In genomic region chr15:90190606-90191343, GRCh38 we compare ENCODE assay signal across 9 cellular contexts. TPM values are rescaled to one million over a fixed set of nuclear protein-coding genes. Genes with fewer than 3 reads are reported as not detected.
DNase-seq lines count a peak whose midpoint lies in the region; ATAC-seq and TF ChIP-seq lines count a peak whose summit lies in the region.
"Had no signal": no experiment of that assay in that cellular context is flagged by ENCODE, and none has a peak within 500 bp of the region (broad histone marks: within the 10 kb centered on the region; RNA-seq: fewer than 3 reads in every experiment).

No MANE protein-coding gene starts in this region.

- no peaks in the 10 kb centered on the region for H3K9me3 Mint-ChIP-seq in CD8-positive, alpha-beta T cell

- H3K36me3 Mint-ChIP-seq in CD8-positive, alpha-beta T cell = no peaks in the 10 kb centered on the region

- intact Hi-C loops in Right ventricle myocardium superior (cut with DNase I) (no loop called here), left ventricle myocardium superior (cut with micrococcal nuclease) (no loop called here), upper lobe of right lung (cut with DNase I) (no loop called here)
- intact Hi-C loops in CD8-positive, alpha-beta T cell (cut with DNase I, micrococcal nuclease) = no loop called here

- POLR2A ChIA-PET in CD8-positive, alpha-beta T cell (lab: Charles Lee) = no interaction called here

- no peak overlapping the region for H3K27ac ChIP-seq in upper lobe of right lung
- H3K27ac ChIP-seq in CD8-positive, alpha-beta T cell (ENCODE audit: low read depth, low read length) = no peak overlapping the region

- ATAC-seq in Right ventricle myocardium superior (ENCODE audit: poor library complexity) (no peak), left ventricle myocardium superior (no peak), upper lobe of right lung (peak; percentile 44)
- no peak for ATAC-seq in CD8-positive, alpha-beta T cell

- H3K4me3 Mint-ChIP-seq in CD8-positive, alpha-beta T cell = no peak overlapping the region

- no peak overlapping the region for H3K27ac Mint-ChIP-seq in CD8-positive, alpha-beta T cell

- H3K27me3 ChIP-seq in upper lobe of right lung = no peaks in the 10 kb centered on the region
- H3K27me3 ChIP-seq in CD8-positive, alpha-beta T cell (ENCODE audit: insufficient read depth, low read length) = no peaks in the 10 kb centered on the region

- peaks cover 22% of the 10 kb centered on the region for H3K4me1 Mint-ChIP-seq in CD8-positive, alpha-beta T cell (ENCODE audit: low read depth)

- peak; percentile 29 for DNase-seq in Right ventricle myocardium superior
- no peak for DNase-seq in left ventricle myocardium superior
- DNase-seq in HT-29 (ENCODE audit: low spot score) = peak; percentile 70
- DNase-seq in germinal center (ENCODE audit: low spot score) = peak; percentile 70
- DNase-seq in upper lobe of right lung = no peak
- DNase-seq in stimulated activated CD8-positive, alpha-beta memory T cell treated with anti-CD3 and anti-CD28 coated beads, Interleukin-4, amount 100 ng/mL, for 48 hours = no peak
- no peak for DNase-seq in NCI-H2029 (lab: John Stamatoyannopoulos, UW)
- no peak for DNase-seq in CD8-positive, alpha-beta T cell

- no peak for TF ChIP-seq CTCF in upper lobe of right lung (IDR thresholded peaks at IDR 0.05)
- TF ChIP-seq CTCF in CD8-positive, alpha-beta T cell (IDR thresholded peaks at IDR 0.05) = no peak

- H3K4me3 ChIP-seq in upper lobe of right lung = no peak overlapping the region
- H3K4me3 ChIP-seq in CD8-positive, alpha-beta T cell (ENCODE audit: low read depth, low read length) = no peak overlapping the region

- no peaks in the 10 kb centered on the region for H3K9me3 ChIP-seq in upper lobe of right lung
- no peaks in the 10 kb centered on the region for H3K9me3 ChIP-seq in CD8-positive, alpha-beta T cell (ENCODE audit: low read length)

- CTCF ChIA-PET in CD8-positive, alpha-beta T cell (lab: Charles Lee) = interaction anchor here (1.2 to 2.8 kb wide), 5 partner anchors 26 to 129 kb away, joined by 3 to 7 read pairs (median 4); no protein-coding TSS in a partner anchor

- peaks cover 30% of the 10 kb centered on the region for H3K4me1 ChIP-seq in upper lobe of right lung
- peaks cover 29% of the 10 kb centered on the region for H3K4me1 ChIP-seq in CD8-positive, alpha-beta T cell (ENCODE audit: insufficient read depth, low read length)

- no peaks in the 10 kb centered on the region for H3K36me3 ChIP-seq in upper lobe of right lung
- no peaks in the 10 kb centered on the region for H3K36me3 ChIP-seq in CD8-positive, alpha-beta T cell (ENCODE audit: insufficient read depth, low read length)

- no peaks in the 10 kb centered on the region for H3K27me3 Mint-ChIP-seq in CD8-positive, alpha-beta T cell (ENCODE audit: low read depth)

RNA-seq across cellular contexts. Expression of gene SEMA4B, which starts 10.4 kb away (rescaled TPM):
- total RNA-seq in Right ventricle myocardium superior = 24.6 TPM
- 23.9 TPM for total RNA-seq in left ventricle myocardium superior
- total RNA-seq in HT-29 (2014; rRNA removed; shearing (Covaris generic)) = 198 and 272 TPM in 2 replicates
- 48.7 TPM for total RNA-seq in upper lobe of right lung
- 10 to 100 TPM in 1 of 2 experiments, 1 to 10 TPM in 1; 7.5 to 12.3 TPM for total RNA-seq in CD8-positive, alpha-beta T cell

RNA-seq across cellular contexts. Expression of gene CIB1, which starts 43.0 kb away (rescaled TPM):
- total RNA-seq in Right ventricle myocardium superior = 71.6 TPM
- 71.7 TPM for total RNA-seq in left ventricle myocardium superior
- 165 and 178 TPM in 2 replicates for total RNA-seq in HT-29 (2014; rRNA removed; shearing (Covaris generic))
- total RNA-seq in upper lobe of right lung = 62.8 TPM
- total RNA-seq in CD8-positive, alpha-beta T cell = 100 to 1,000 TPM; 251 to 268 TPM

RNA-seq across cellular contexts. Expression of gene GDPGP1, which starts 43.2 kb away (rescaled TPM):
- total RNA-seq in Right ventricle myocardium superior = 9.1 TPM
- 13.8 TPM for total RNA-seq in left ventricle myocardium superior
- total RNA-seq in HT-29 (2014; rRNA removed; shearing (Covaris generic)) = 13.7 and 15.1 TPM in 2 replicates
- 11.2 TPM for total RNA-seq in upper lobe of right lung
- 1 to 10 TPM; 4.4 to 7.1 TPM for total RNA-seq in CD8-positive, alpha-beta T cell

RNA-seq across cellular contexts. Expression of gene TTLL13, which starts 58.6 kb away (rescaled TPM):
- total RNA-seq in Right ventricle myocardium superior (not detected), left ventricle myocardium superior (0.20 TPM), upper lobe of right lung (not detected)
- 0.03 and 0.28 TPM in 2 replicates for total RNA-seq in HT-29 (2014; rRNA removed; shearing (Covaris generic))
- total RNA-seq in CD8-positive, alpha-beta T cell = 1 to 10 TPM in 1 of 2 experiments, under 1 TPM in 1; 0.28 to 1.1 TPM
- total RNA-seq: LHCN-M2 had no signal

Comparison
In these comparisons a context has a peak if more than half of its experiments do, and no peak if none do; other contexts are left out.
1. DNase-seq: peak in Right ventricle myocardium superior (single experiment), HT-29 (single experiment) and germinal center (single experiment); none in left ventricle myocardium superior (single experiment), upper lobe of right lung (single experiment), stimulated activated CD8-positive, alpha-beta memory T cell treated with anti-CD3 and anti-CD28 coated beads, Interleukin-4, amount 100 ng/mL, for 48 hours (single experiment), NCI-H2029 (single experiment) and CD8-positive, alpha-beta T cell (0 of 7).